Comparison of ENCODE assay signal across 20 cellular contexts in the genomic region with DNA sequence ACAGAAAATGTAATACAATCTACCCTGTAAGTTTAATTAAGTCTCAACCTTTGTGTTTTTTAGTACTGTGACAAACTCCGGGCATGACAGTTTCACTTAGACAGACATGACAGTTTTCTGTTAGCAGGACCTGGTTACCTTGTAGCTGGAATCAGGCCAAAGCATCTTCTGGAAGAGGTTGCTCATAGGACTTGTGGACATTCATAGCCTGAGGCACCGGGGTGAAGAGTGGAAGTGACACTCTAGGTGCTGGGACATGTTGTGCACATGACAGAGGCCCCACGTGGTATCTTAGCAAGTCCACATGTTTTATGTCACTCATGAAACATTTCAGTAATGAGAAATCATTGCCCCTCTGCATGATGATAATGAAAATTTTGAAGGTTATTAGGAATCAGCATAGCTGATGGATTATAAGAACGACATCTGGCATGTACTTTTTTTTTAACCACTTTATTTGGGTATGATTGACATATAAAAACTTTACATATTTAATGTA.
"Had no signal": no experiment of that assay in that cellular context is flagged by ENCODE, and none has a peak within 500 bp of the region (broad histone marks: within the 10 kb centered on the region; RNA-seq: fewer than 3 reads in every experiment).

No MANE protein-coding gene starts in this region.

- ATAC-seq: effector memory CD8-positive, alpha-beta T cell; heart right ventricle; left colon; natural killer cell; psoas muscle; right cardiac atrium; stimulated activated memory B cell treated with anti-CD40 and anti-IgM and Interleukin-4, amounts not matched to agents 10 μg/mL and 1 μg/mL and 100 μg/mL, for 72 hours had no signal

- DNase-seq: cortex of kidney; effector memory CD8-positive, alpha-beta T cell; erythroblast; esophagus squamous epithelium; foreskin melanocyte; glutamatergic neuron; heart right ventricle; hippocampal formation; kidney glomerular epithelial cell; left colon; natural killer cell; occipital lobe; ovary; posterior cingulate gyrus; psoas muscle; right cardiac atrium; spleen; stimulated activated CD4-positive, alpha-beta T cell treated with anti-CD3 and anti-CD28 coated beads, Interleukin-4, amount 100 ng/mL, for 4 hours; upper lobe of left lung had no signal
